ENCODE assay signal across 19 cellular contexts in the genomic region with DNA sequence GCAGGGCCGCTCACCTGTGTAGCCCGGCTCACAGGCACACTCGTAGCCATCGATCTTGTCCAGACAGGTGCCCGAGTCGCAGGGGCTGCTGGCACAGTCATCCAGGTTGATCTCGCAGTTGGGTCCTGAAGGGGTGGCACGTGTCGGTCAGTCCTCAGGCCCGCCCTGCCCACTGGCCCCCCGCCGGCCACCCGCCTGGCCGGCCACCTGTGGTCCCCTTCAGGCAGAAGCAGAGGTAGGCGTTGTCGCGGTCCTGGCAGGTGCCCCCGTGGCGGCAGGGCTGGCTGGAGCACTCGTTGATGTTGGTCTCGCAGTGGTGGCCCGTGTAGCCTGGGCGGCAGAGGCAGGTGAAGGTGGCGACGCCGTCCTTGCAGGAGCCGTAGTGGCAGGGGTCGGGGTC.
"Had no signal": no experiment of that assay in that cellular context is flagged by ENCODE, and none has a peak within 500 bp of the region (broad histone marks: within the 10 kb centered on the region; RNA-seq: fewer than 3 reads in every experiment).

No MANE protein-coding gene starts in this region.

- H3K9me3 ChIP-seq: left lung, neutrophil, right atrium auricular region, sigmoid colon, spleen, testis, thyroid gland, transverse colon, upper lobe of right lung had no signal

- FAIRE-seq: keratinocyte, small intestine, urothelium cell line had no signal

- ATAC-seq: left colon; left lung; naive thymus-derived CD8-positive, alpha-beta T cell; stimulated activated effector memory CD8-positive, alpha-beta T cell treated with anti-CD3 and anti-CD28 coated beads, Interleukin-12 subunit alpha, Interleukin-12 subunit beta, amount 100 ng/mL, for 72 hours; upper lobe of right lung had no signal

- H2AFZ ChIP-seq: parathyroid adenoma had no signal

- H3K9ac ChIP-seq: parathyroid adenoma had no signal

- H3K27me3 ChIP-seq: left lung, neutrophil, right atrium auricular region, sigmoid colon, spleen, testis, thyroid gland, transverse colon, upper lobe of right lung had no signal

- H3K4me1 ChIP-seq: parathyroid adenoma, testis had no signal

- DNase-seq: left colon; left lung; naive thymus-derived CD8-positive, alpha-beta T cell; sigmoid colon; small intestine; spleen; stimulated activated CD4-positive, alpha-beta T cell treated with anti-CD3 and anti-CD28 coated beads, Interleukin-4, amount 100 ng/mL, for 24 hours; stimulated activated naive CD4-positive, alpha-beta T cell; testis; thyroid gland; transverse colon; upper lobe of right lung had no signal

- H3K79me2 ChIP-seq: parathyroid adenoma had no signal

- H3K4me3 ChIP-seq: left lung, lung, right atrium auricular region, sigmoid colon, spleen, testis, thyroid gland, transverse colon, upper lobe of right lung had no signal

- H3K27ac ChIP-seq: neutrophil, parathyroid adenoma, right atrium auricular region, sigmoid colon, testis, thyroid gland, transverse colon, upper lobe of right lung had no signal
